8 cellular contexts compared by ENCODE assay signal in the genomic region with DNA sequence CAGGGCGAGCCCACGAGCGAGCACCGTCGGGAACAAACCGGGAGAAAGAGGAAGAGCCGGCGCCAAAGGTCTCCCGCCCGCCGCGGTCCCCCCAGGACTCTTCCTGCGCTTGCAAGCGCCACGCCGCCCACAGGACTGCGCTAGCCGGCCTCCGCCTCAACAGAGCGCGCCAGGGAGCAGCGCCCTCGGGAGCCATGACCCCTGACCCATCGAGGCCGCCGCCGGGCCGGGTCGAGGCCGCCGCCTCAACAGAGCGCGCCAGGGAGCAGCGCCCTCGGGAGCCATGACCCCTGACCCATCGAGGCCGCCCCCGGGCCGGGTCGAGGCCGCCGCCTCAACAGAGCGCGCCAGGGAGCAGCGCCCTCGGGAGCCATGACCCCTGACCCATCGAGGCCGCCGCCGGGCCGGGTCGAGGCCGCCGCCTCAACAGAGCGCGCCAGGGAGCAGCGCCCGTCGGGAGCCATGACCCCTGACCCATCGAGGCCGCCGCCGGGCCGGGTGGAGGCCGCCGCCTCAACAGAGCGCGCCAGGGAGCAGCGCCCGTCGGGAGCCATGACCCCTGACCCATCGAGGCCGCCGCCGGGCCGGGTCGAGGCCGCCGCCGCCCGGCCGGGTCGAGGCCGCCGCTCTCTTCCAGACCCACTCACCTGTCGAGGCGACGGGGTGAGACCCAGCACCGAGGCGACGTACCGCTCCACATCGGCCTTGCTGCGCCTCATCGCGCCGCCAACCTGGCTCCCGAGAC. TPM values are rescaled to one million over a fixed set of nuclear protein-coding genes. Genes with fewer than 3 reads are reported as not detected.
DNase-seq lines count a peak whose midpoint lies in the region; ATAC-seq and TF ChIP-seq lines count a peak whose summit lies in the region.
"Not testable (repeated sequence)": the region's sequence is repeated elsewhere in the genome, so short reads cannot be mapped to it uniquely, and the experiment has no call there.

No MANE protein-coding gene starts in this region.

- H3K4me3 Mint-ChIP-seq in T-cell: peak overlapping the region; percentile 82

- H3K36me3 Mint-ChIP-seq in T-cell: not testable (repeated sequence)

- not testable (repeated sequence) for DNase-seq in A673 (ENCODE audit: low spot score)
- DNase-seq in T-cell: peak in 8 of 34 experiments; percentile 11 to 37 (median 15)
- DNase-seq in amniotic epithelial cell (ENCODE audit: low read depth): peak; percentile 16
- peak; percentile 6 for DNase-seq in fibroblast of peridontal ligament (ENCODE audit: extremely low read depth)
- DNase-seq in medulla oblongata (ENCODE audit: extremely low spot score): peak; percentile 7

- not testable (repeated sequence) for H3K4me1 ChIP-seq in A673 (ENCODE audit: insufficient read depth, low read length, poor library complexity, severe bottlenecking); skeletal muscle tissue (ENCODE audit: control insufficient read depth in 3 of 3, insufficient read depth in 3 of 3, low read length in 3 of 3)

- H3K27me3 Mint-ChIP-seq in T-cell: peaks cover 3 to 10% of the 10 kb centered on the region in 2 donors

- peak overlapping the region in 1 of 3 donors; percentile 73 for H3K9ac ChIP-seq in skeletal muscle tissue (ENCODE audit: low read depth in 1 of 3, low read length in 3 of 3)

- H3K9me3 Mint-ChIP-seq in T-cell: not testable (repeated sequence)

- not testable (repeated sequence) for BruUV-seq in A673 (replicated peaks; lab: Mats Ljungman, UMichigan)

- H3K9me3 ChIP-seq in A673 (ENCODE audit: low read depth, low read length, poor library complexity, severe bottlenecking); skeletal muscle tissue (ENCODE audit: control insufficient read depth in 3 of 3, low read length in 3 of 3): not testable (repeated sequence)

- TF ChIP-seq CTCF in A673 (conservative IDR thresholded peaks at IDR 0.05; ENCODE audit: low read depth, low read length): not testable (repeated sequence)

- peak overlapping the region; percentile 49 for H3K4me3 ChIP-seq in A673 (ENCODE audit: low read depth, low read length, poor library complexity, severe bottlenecking)
- peak overlapping the region in 2 of 3 donors; percentile 20 to 45 for H3K4me3 ChIP-seq in skeletal muscle tissue (ENCODE audit: low read length in 3 of 3)

- POLR2A ChIA-PET in A673 (lab: Charles Lee; ENCODE audit: low non-redundant PET): interaction anchor here (0.6 kb wide), 1 partner anchor 243 kb away, joined by 9 read pairs; no protein-coding TSS in a partner anchor
- POLR2A ChIA-PET in T-cell (lab: Charles Lee): interaction anchor here (0.5 to 0.7 kb wide), 5 partner anchors 117 to 383 kb away, joined by 3 to 4 read pairs (median 3); no protein-coding TSS in a partner anchor

- intact Hi-C loops in A673 (cut with micrococcal nuclease; ENCODE audit: unreplicated experiment): loop anchor here (5.0 kb wide), 1 partner anchor 176 kb away; the partner anchor contains the start of gene ZC3H8

- peak; percentile 74 for ATAC-seq in GM19324 (IDR thresholded peaks at IDR 0.05; ENCODE audit: low FRiP score, unreplicated experiment)
- peak; percentile 28 for ATAC-seq in HG02981 (IDR thresholded peaks at IDR 0.05; ENCODE audit: unreplicated experiment)
- peak in 2 of 4 experiments; percentile 58 to 59 for ATAC-seq in T-cell (replicated peaks in 1 of 4)

- CTCF ChIA-PET in A673 (lab: Charles Lee): interaction anchor here (0.6 to 0.7 kb wide), 7 partner anchors 23 to 550 kb away, joined by 3 to 11 read pairs (median 4); no protein-coding TSS in a partner anchor
- CTCF ChIA-PET in T-cell (lab: Charles Lee): interaction anchor here (0.6 to 0.8 kb wide), 13 partner anchors 126 to 1678 kb away, joined by 3 to 9 read pairs (median 4); partner anchors contain the start of gene ZC3H8 (in 1 of the 2)

- H3K4me1 Mint-ChIP-seq in T-cell: peaks cover 16 to 32% (median 22%) of the 10 kb centered on the region in 3 donors

- peak overlapping the region; percentile 47 for H3K27ac ChIP-seq in A673 (ENCODE audit: low read depth, low read length, poor library complexity, severe bottlenecking)
- H3K27ac ChIP-seq in skeletal muscle tissue (ENCODE audit: low read depth, low read length): not testable (repeated sequence)

- peak overlapping the region; percentile 46 to 56 for H3K27ac Mint-ChIP-seq in T-cell

- not testable (repeated sequence) for H3K36me3 ChIP-seq in A673 (ENCODE audit: insufficient read depth, low read length, poor library complexity, severe bottlenecking); skeletal muscle tissue (ENCODE audit: control insufficient read depth in 3 of 3, insufficient read depth in 3 of 3, low read length in 3 of 3)

- not testable (repeated sequence) for H3K27me3 ChIP-seq in A673 (replicated peaks; ENCODE audit: insufficient read depth, low read depth, low read length, poor library complexity); skeletal muscle tissue (ENCODE audit: control insufficient read depth in 3 of 3, insufficient read depth in 3 of 3, low read length in 3 of 3)

RNA-seq across cellular contexts. Expression of gene RGPD8, which starts 0.5 kb away (rescaled TPM):
- total RNA-seq in A673 (2021) (17.5 and 19.9 TPM in 2 replicates), T-cell (10 to 100 TPM; 10.8 to 61.4 (median 20.7) TPM), skeletal muscle tissue (18.3 TPM)

RNA-seq across cellular contexts. Expression of gene TTL, which starts 49.0 kb away (rescaled TPM):
- total RNA-seq in A673 (2021) (119 and 146 TPM in 2 replicates), T-cell (10 to 100 TPM; 11.9 to 23.3 (median 20.2) TPM), skeletal muscle tissue (15.1 TPM)
